In genomic region chr15:78149068-78149804, GRCh38 we compare ENCODE assay signal across 8 cellular contexts. TPM values are rescaled to one million over a fixed set of nuclear protein-coding genes. Genes with fewer than 3 reads are reported as not detected.
DNase-seq lines count a peak whose midpoint lies in the region; ATAC-seq and TF ChIP-seq lines count a peak whose summit lies in the region.

TSS of gene IDH3A (plus strand) at chr15:78149362. CDS start at chr15:78149404, 42 bp downstream.

- POLR2A ChIA-PET in GM10248 (lab: Yijun Ruan, JAX), result no interaction called here

- H3K9me3 ChIP-seq in suprapubic skin, result no peaks in the 10 kb centered on the region

- CTCF ChIA-PET in GM10248 (lab: Yijun Ruan, JAX), result interaction anchor here (0.8 to 4.6 kb wide), 12 partner anchors 10 to 190 kb away, joined by 3 to 24 read pairs (median 4); partner anchors contain the start of gene CIB2

- TF ChIP-seq EP300 in suprapubic skin (IDR thresholded peaks at IDR 0.05), result no peak

- peak; percentile 83 for ATAC-seq in HG02610 (IDR thresholded peaks at IDR 0.05; ENCODE audit: unreplicated experiment)
- peak; percentile 96 for ATAC-seq in SK-N-SH treated with all-trans-retinoic acid at 6 μM for 48 hours

- 1% methylated on average over 12 of the region's 79 CpGs for WGBS in suprapubic skin

- DNase-seq in GM10248 (ENCODE audit: extremely low spot score) (peak; percentile 99), NCI-H1092 treated with DMSO at 0.1 percent for 48 hours (lab: John Stamatoyannopoulos, UW) (peak; percentile 90), globus pallidus (ENCODE audit: low spot score) (peak; percentile 97), occipital lobe (lab: John Stamatoyannopoulos, UW) (peak; percentile 98), suprapubic skin (ENCODE audit: low spot score in 2 of 2) (peak; percentile 99 to 100)

- peak within 1 kb of the TSS; percentile 87 for H3K4me3 ChIP-seq in suprapubic skin

- H3K27me3 Mint-ChIP-seq in activated naive CD4-positive, alpha-beta T cell treated with anti-CD3 and anti-CD28 coated beads, Interleukin-2, amount 50 U/mL, for 24 hours, result no peaks in the 10 kb centered on the region

- TF ChIP-seq CTCF in GM10248 (IDR thresholded peaks at IDR 0.05; ENCODE audit: control extremely low read depth, extremely low read depth, low read depth, missing control alignments) (no peak), suprapubic skin (IDR thresholded peaks at IDR 0.05) (no peak)

- H3K27ac ChIP-seq in suprapubic skin, result peak within 1 kb of the TSS; percentile 86

- no peaks in the 10 kb centered on the region for H3K27me3 ChIP-seq in suprapubic skin

- peaks cover 10% of the 10 kb centered on the region for H3K36me3 Mint-ChIP-seq in activated naive CD4-positive, alpha-beta T cell treated with anti-CD3 and anti-CD28 coated beads, Interleukin-2, amount 50 U/mL, for 24 hours

- no peaks in the 10 kb centered on the region for H3K36me3 ChIP-seq in suprapubic skin

- peak within 1 kb of the TSS; percentile 97 for H3K4me3 Mint-ChIP-seq in activated naive CD4-positive, alpha-beta T cell treated with anti-CD3 and anti-CD28 coated beads, Interleukin-2, amount 50 U/mL, for 24 hours

- TF ChIP-seq POLR2A in suprapubic skin (IDR thresholded peaks at IDR 0.05), result no peak

- H3K4me1 ChIP-seq in suprapubic skin, result peaks cover 33% of the 10 kb centered on the region

- H3K4me1 Mint-ChIP-seq in activated naive CD4-positive, alpha-beta T cell treated with anti-CD3 and anti-CD28 coated beads, Interleukin-2, amount 50 U/mL, for 24 hours, result peaks cover 40% of the 10 kb centered on the region

- no peaks in the 10 kb centered on the region for H3K9me3 Mint-ChIP-seq in activated naive CD4-positive, alpha-beta T cell treated with anti-CD3 and anti-CD28 coated beads, Interleukin-2, amount 50 U/mL, for 24 hours

- H3K27ac Mint-ChIP-seq in activated naive CD4-positive, alpha-beta T cell treated with anti-CD3 and anti-CD28 coated beads, Interleukin-2, amount 50 U/mL, for 24 hours, result peak within 1 kb of the TSS; percentile 93

TF ChIP-seq in SK-N-SH treated with all-trans-retinoic acid at 6 μM for 48 hours, 23 proteins besides CTCF, POLR2A, EP300 and RAD21:
- TF ChIP-seq ARNTL (CRISPR knock-in tag; IDR thresholded peaks at IDR 0.05; ENCODE audit: borderline replicate concordance, low read depth) (no peak), OSR1 (CRISPR knock-in tag; IDR thresholded peaks at IDR 0.05) (no peak), TCF4 (CRISPR knock-in tag; IDR thresholded peaks at IDR 0.05; ENCODE audit: borderline replicate concordance) (no peak), ESRRG (CRISPR knock-in tag; IDR thresholded peaks at IDR 0.05) (no peak), ZNF8 (CRISPR knock-in tag; IDR thresholded peaks at IDR 0.05) (no peak), BACH2 (CRISPR knock-in tag; IDR thresholded peaks at IDR 0.05; ENCODE audit: borderline replicate concordance) (no peak), ISL1 (CRISPR knock-in tag; IDR thresholded peaks at IDR 0.05) (no peak), CREB5 (CRISPR knock-in tag; IDR thresholded peaks at IDR 0.05; ENCODE audit: low read depth) (no peak), ZFP3 (CRISPR knock-in tag; IDR thresholded peaks at IDR 0.05) (no peak), GLIS3 (CRISPR knock-in tag; IDR thresholded peaks at IDR 0.05) (no peak), SNAI2 (CRISPR knock-in tag; IDR thresholded peaks at IDR 0.05) (no peak), TOX (CRISPR knock-in tag; IDR thresholded peaks at IDR 0.05; ENCODE audit: borderline replicate concordance) (no peak), ZC3H10 (CRISPR knock-in tag; IDR thresholded peaks at IDR 0.05) (no peak), RARB (CRISPR knock-in tag; IDR thresholded peaks at IDR 0.05) (no peak), PPARA (CRISPR knock-in tag; IDR thresholded peaks at IDR 0.05; ENCODE audit: borderline replicate concordance) (no peak), ZNF70 (CRISPR knock-in tag; IDR thresholded peaks at IDR 0.05) (no peak), CSDC2 (CRISPR knock-in tag; IDR thresholded peaks at IDR 0.05) (no peak), ZFP30 (CRISPR knock-in tag; IDR thresholded peaks at IDR 0.05) (no peak)
- TF ChIP-seq, protein P1, sequence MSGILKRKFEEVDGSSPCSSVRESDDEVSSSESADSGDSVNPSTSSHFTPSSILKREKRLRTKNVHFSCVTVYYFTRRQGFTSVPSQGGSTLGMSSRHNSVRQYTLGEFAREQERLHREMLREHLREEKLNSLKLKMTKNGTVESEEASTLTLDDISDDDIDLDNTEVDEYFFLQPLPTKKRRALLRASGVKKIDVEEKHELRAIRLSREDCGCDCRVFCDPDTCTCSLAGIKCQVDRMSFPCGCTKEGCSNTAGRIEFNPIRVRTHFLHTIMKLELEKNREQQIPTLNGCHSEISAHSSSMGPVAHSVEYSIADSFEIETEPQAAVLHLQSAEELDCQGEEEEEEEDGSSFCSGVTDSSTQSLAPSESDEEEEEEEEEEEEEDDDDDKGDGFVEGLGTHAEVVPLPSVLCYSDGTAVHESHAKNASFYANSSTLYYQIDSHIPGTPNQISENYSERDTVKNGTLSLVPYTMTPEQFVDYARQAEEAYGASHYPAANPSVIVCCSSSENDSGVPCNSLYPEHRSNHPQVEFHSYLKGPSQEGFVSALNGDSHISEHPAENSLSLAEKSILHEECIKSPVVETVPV (CRISPR knock-in tag; IDR thresholded peaks at IDR 0.05), result no peak
- TF ChIP-seq, protein P2, sequence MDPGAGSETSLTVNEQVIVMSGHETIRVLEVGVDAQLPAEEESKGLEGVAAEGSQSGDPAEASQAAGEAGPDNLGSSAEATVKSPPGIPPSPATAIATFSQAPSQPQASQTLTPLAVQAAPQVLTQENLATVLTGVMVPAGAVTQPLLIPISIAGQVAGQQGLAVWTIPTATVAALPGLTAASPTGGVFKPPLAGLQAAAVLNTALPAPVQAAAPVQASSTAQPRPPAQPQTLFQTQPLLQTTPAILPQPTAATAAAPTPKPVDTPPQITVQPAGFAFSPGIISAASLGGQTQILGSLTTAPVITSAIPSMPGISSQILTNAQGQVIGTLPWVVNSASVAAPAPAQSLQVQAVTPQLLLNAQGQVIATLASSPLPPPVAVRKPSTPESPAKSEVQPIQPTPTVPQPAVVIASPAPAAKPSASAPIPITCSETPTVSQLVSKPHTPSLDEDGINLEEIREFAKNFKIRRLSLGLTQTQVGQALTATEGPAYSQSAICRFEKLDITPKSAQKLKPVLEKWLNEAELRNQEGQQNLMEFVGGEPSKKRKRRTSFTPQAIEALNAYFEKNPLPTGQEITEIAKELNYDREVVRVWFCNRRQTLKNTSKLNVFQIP (CRISPR knock-in tag; IDR thresholded peaks at IDR 0.05; ENCODE audit: borderline replicate concordance, low read depth), result no peak

RNA-seq across cellular contexts. Expression of gene IDH3A, which starts in this region (rescaled TPM):
- total RNA-seq in occipital lobe (41.6 TPM), suprapubic skin (10 to 100 TPM; 55.1 to 82.5 (median 55.8) TPM)

Comparison
In these comparisons a context has a peak if more than half of its experiments do, and no peak if none do; other contexts are left out.
1. Peak in every context shown above with its lines: DNase-seq, ATAC-seq, H3K4me3 ChIP-seq and H3K27ac ChIP-seq.